Comparison of ENCODE assay signal across 8 cellular contexts in the genomic region with DNA sequence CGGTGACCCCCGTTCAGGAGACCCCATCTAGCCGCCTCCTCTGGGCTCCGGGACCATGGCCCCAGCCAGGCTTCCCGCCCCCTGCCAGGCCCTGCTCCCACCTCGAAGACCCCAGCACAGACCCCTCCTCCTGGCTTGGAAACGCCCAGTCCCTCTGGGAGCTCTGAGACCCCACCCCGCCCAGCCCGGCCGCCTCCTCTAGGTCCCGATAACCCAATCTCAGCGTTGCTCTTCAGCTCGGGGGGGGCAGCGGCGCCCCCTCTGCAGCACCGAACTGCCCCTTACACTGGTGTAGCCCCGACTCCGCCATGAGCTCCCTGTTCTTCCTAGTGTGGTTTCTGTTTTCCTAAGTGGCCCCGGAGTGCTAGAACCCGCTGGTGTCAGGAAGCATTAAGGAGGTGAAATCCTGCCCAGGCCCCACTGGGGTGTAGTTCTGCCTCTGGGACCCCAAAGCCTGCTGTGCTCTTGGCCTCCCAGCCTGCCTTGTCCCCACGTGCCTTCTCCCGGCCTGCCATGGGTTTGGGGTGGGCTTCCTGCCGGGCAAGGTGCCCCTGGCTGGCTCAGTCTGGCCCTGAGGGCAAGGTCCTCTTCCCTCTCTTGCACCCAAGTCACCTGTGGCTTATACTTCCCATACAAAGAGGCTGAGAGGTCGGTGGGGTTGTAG. TPM values are rescaled to one million over a fixed set of nuclear protein-coding genes. Genes with fewer than 3 reads are reported as not detected.
DNase-seq lines count a peak whose midpoint lies in the region; ATAC-seq, FAIRE-seq and TF ChIP-seq lines count a peak whose summit lies in the region.

No MANE protein-coding gene starts in this region.

- intact Hi-C loops in activated T-helper 1 cell treated with anti-CD3 and anti-CD28 coated beads, Interleukin-12 subunit alpha, Interleukin-12 subunit beta, Interleukin-2, Interleukin-4 antibody, amounts not matched to agents 30 ng/mL and 10 ng/mL and 1 ng/mL, durations not matched to agents 14 hours and 24 hours and 36 hours (cut with micrococcal nuclease): loop anchor here (1.0 to 10.0 kb wide), 8 partner anchors 65 to 1261 kb away; partner anchors contain the start of genes C1orf174, MORN1, PANK4 and RER1
- intact Hi-C loops in kidney (cut with DNase I): no loop called here

- H3K9me3 Mint-ChIP-seq in activated T-helper 1 cell treated with anti-CD3 and anti-CD28 coated beads, Interleukin-12 subunit alpha, Interleukin-12 subunit beta, Interleukin-2, Interleukin-4 antibody, amounts not matched to agents 30 ng/mL and 10 ng/mL and 1 ng/mL, durations not matched to agents 14 hours and 24 hours and 36 hours: peaks cover 25% of the 10 kb centered on the region

- H3K4me1 Mint-ChIP-seq in activated T-helper 1 cell treated with anti-CD3 and anti-CD28 coated beads, Interleukin-12 subunit alpha, Interleukin-12 subunit beta, Interleukin-2, Interleukin-4 antibody, amounts not matched to agents 30 ng/mL and 10 ng/mL and 1 ng/mL, durations not matched to agents 14 hours and 24 hours and 36 hours (ENCODE audit: low read depth): no peaks in the 10 kb centered on the region

- DNase-seq in activated CD4-positive, alpha-beta T cell treated with anti-CD3 and anti-CD28 coated beads for 48 hours: peak; percentile 0
- DNase-seq in activated CD4-positive, alpha-beta T cell treated with anti-CD3 and anti-CD28 coated beads, Interleukin-2, amount 50 U/mL, for 1 hour: no peak
- no peak for DNase-seq in activated T-helper 1 cell treated with anti-CD3 and anti-CD28 coated beads, Interleukin-12 subunit alpha, Interleukin-12 subunit beta, Interleukin-2, Interleukin-4 antibody, amounts not matched to agents 30 ng/mL and 10 ng/mL and 1 ng/mL, durations not matched to agents 14 hours and 24 hours and 36 hours (ENCODE audit: low spot score)
- DNase-seq in kidney: peak; percentile 68
- no peak for DNase-seq in middle frontal gyrus (ENCODE audit: extremely low spot score, low spot score)
- no peak for DNase-seq in putamen (ENCODE audit: low spot score)

- H3K27ac Mint-ChIP-seq in activated T-helper 1 cell treated with anti-CD3 and anti-CD28 coated beads, Interleukin-12 subunit alpha, Interleukin-12 subunit beta, Interleukin-2, Interleukin-4 antibody, amounts not matched to agents 30 ng/mL and 10 ng/mL and 1 ng/mL, durations not matched to agents 14 hours and 24 hours and 36 hours: peak overlapping the region; percentile 52

- H3K36me3 ChIP-seq in kidney (ENCODE audit: control insufficient read depth in 1 of 2, insufficient read depth in 2 of 2, low read length in 2 of 2): no peaks in the 10 kb centered on the region
- no peaks in the 10 kb centered on the region for H3K36me3 ChIP-seq in stomach smooth muscle (ENCODE audit: control insufficient read depth in 2 of 2, insufficient read depth in 2 of 2, low read length in 2 of 2)

- peaks cover 0 to 6% of the 10 kb centered on the region in 2 donors for H3K9me3 ChIP-seq in kidney (ENCODE audit: control insufficient read depth in 1 of 2, low read length in 2 of 2)
- peaks cover 3 to 7% of the 10 kb centered on the region in 2 donors for H3K9me3 ChIP-seq in stomach smooth muscle (ENCODE audit: control insufficient read depth in 2 of 2, low read length in 2 of 2)

- H3K4me1 ChIP-seq in kidney (ENCODE audit: control insufficient read depth in 1 of 2, insufficient read depth in 1 of 2, low read depth in 1 of 2, low read length in 2 of 2) (peaks cover 0 to 12% of the 10 kb centered on the region in 2 donors), stomach smooth muscle (ENCODE audit: control insufficient read depth, insufficient read depth, low read length) (peaks cover 19% of the 10 kb centered on the region)

- H3K4me3 Mint-ChIP-seq in activated T-helper 1 cell treated with anti-CD3 and anti-CD28 coated beads, Interleukin-12 subunit alpha, Interleukin-12 subunit beta, Interleukin-2, Interleukin-4 antibody, amounts not matched to agents 30 ng/mL and 10 ng/mL and 1 ng/mL, durations not matched to agents 14 hours and 24 hours and 36 hours: peak overlapping the region; percentile 72

- H3K27ac ChIP-seq in kidney (ENCODE audit: low read depth in 2 of 2, low read length in 2 of 2) (no peak overlapping the region), stomach smooth muscle (ENCODE audit: low read length) (no peak overlapping the region)

- TF ChIP-seq CTCF in kidney (IDR thresholded peaks at IDR 0.05; ENCODE audit: borderline replicate concordance, extremely low read depth, insufficient read depth): no peak

- H3K27me3 Mint-ChIP-seq in activated T-helper 1 cell treated with anti-CD3 and anti-CD28 coated beads, Interleukin-12 subunit alpha, Interleukin-12 subunit beta, Interleukin-2, Interleukin-4 antibody, amounts not matched to agents 30 ng/mL and 10 ng/mL and 1 ng/mL, durations not matched to agents 14 hours and 24 hours and 36 hours (ENCODE audit: insufficient read depth): peaks cover 2% of the 10 kb centered on the region

- no peak for FAIRE-seq in kidney (lab: Jason Lieb, UNC)

- no peaks in the 10 kb centered on the region for H3K36me3 Mint-ChIP-seq in activated T-helper 1 cell treated with anti-CD3 and anti-CD28 coated beads, Interleukin-12 subunit alpha, Interleukin-12 subunit beta, Interleukin-2, Interleukin-4 antibody, amounts not matched to agents 30 ng/mL and 10 ng/mL and 1 ng/mL, durations not matched to agents 14 hours and 24 hours and 36 hours (ENCODE audit: low read depth)

- no peaks in the 10 kb centered on the region for H3K27me3 ChIP-seq in stomach smooth muscle (ENCODE audit: control insufficient read depth in 1 of 2, insufficient read depth in 2 of 2, low read length in 2 of 2)

- H3K9ac ChIP-seq in kidney (ENCODE audit: low read length in 2 of 2) (no peak overlapping the region), stomach smooth muscle (ENCODE audit: low read length in 2 of 2) (peak overlapping the region in 1 of 2 donors; percentile 85)

- peak overlapping the region in 1 of 2 donors; percentile 81 for H3K4me3 ChIP-seq in kidney (ENCODE audit: low read length in 2 of 2)
- peak overlapping the region; percentile 69 to 86 for H3K4me3 ChIP-seq in stomach smooth muscle (ENCODE audit: low read length in 2 of 2)

- ATAC-seq in HG03135 (IDR thresholded peaks at IDR 0.05; ENCODE audit: unreplicated experiment): no peak

RNA-seq across cellular contexts. Expression of gene MMEL1, which starts 10.7 kb away (rescaled TPM):
- total RNA-seq in activated T-helper 1 cell treated with anti-CD3 and anti-CD28 coated beads, Interleukin-12 subunit alpha, Interleukin-12 subunit beta, Interleukin-2, Interleukin-4 antibody, amounts not matched to agents 30 ng/mL and 10 ng/mL and 1 ng/mL, durations not matched to agents 14 hours and 24 hours and 36 hours: 0.86 and 1.0 TPM in 2 replicates
- 4.0 TPM for total RNA-seq in kidney
- polyA plus RNA-seq in kidney (ENCODE audit: insufficient read depth, low read depth, low replicate concordance): 8.5 TPM

RNA-seq across cellular contexts. Expression of gene PRXL2B, which starts 57.0 kb away (rescaled TPM):
- 39.5 and 42.1 TPM in 2 replicates for total RNA-seq in activated T-helper 1 cell treated with anti-CD3 and anti-CD28 coated beads, Interleukin-12 subunit alpha, Interleukin-12 subunit beta, Interleukin-2, Interleukin-4 antibody, amounts not matched to agents 30 ng/mL and 10 ng/mL and 1 ng/mL, durations not matched to agents 14 hours and 24 hours and 36 hours
- 39.5 TPM for total RNA-seq in kidney
- 25.6 TPM for polyA plus RNA-seq in kidney (ENCODE audit: insufficient read depth, low read depth, low replicate concordance)

Comparison
In these comparisons a context has a peak if more than half of its experiments do, and no peak if none do; other contexts are left out.
1. DNase-seq: peak in activated CD4-positive, alpha-beta T cell treated with anti-CD3 and anti-CD28 coated beads for 48 hours (single experiment) and kidney (single experiment); none in activated CD4-positive, alpha-beta T cell treated with anti-CD3 and anti-CD28 coated beads, Interleukin-2, amount 50 U/mL, for 1 hour (single experiment), activated T-helper 1 cell treated with anti-CD3 and anti-CD28 coated beads, Interleukin-12 subunit alpha, Interleukin-12 subunit beta, Interleukin-2, Interleukin-4 antibody, amounts not matched to agents 30 ng/mL and 10 ng/mL and 1 ng/mL, durations not matched to agents 14 hours and 24 hours and 36 hours (single experiment), middle frontal gyrus (single experiment) and putamen (single experiment).